ENCODE assay signal across 24 cellular contexts in genomic region chr2:166805753-166806152, GRCh38.
"Had no signal": no experiment of that assay in that cellular context is flagged by ENCODE, and none has a peak within 500 bp of the region (broad histone marks: within the 10 kb centered on the region; RNA-seq: fewer than 3 reads in every experiment).

No MANE protein-coding gene starts in this region.

- H3K36me3 ChIP-seq: left ventricle myocardium inferior, ovary, right atrium auricular region, suprapubic skin, thoracic aorta, tibial artery, upper lobe of right lung had no signal

- DNase-seq: islet precursor cell; left ventricle myocardium inferior; mesendoderm; naive B cell; natural killer cell; ovary; stimulated activated CD4-positive, alpha-beta T cell treated with anti-CD3 and anti-CD28 coated beads, Interleukin-12 subunit alpha, Interleukin-12 subunit beta, amount 100 ng/mL, for 4 hours; stimulated activated CD4-positive, alpha-beta T cell treated with anti-CD3 and anti-CD28 coated beads, Interleukin-15, amount 100 ng/mL, for 24 hours; stimulated activated CD4-positive, alpha-beta T cell treated with anti-CD3 and anti-CD28 coated beads, Interleukin-2, amount 100 ng/mL, for 24 hours; stimulated activated CD4-positive, alpha-beta T cell treated with anti-CD3 and anti-CD28 coated beads, Interleukin-4, amount 100 ng/mL, for 1 hour; stimulated activated naive CD4-positive, alpha-beta T cell; tibial artery; trophoblast cell; upper lobe of right lung had no signal

- H3K4me3 Mint-ChIP-seq: mesothelial cell of epicardium; naive B cell; natural killer cell; stimulated activated naive CD8-positive, alpha-beta T cell treated with anti-CD3 and anti-CD28 coated beads, Interleukin-15, Interleukin-2, amounts not matched to agents 100 ng/mL and 50 ng/mL, for 24 hours had no signal

- H3K4me1 Mint-ChIP-seq: naive B cell had no signal

- H3K27ac Mint-ChIP-seq: mesothelial cell of epicardium; naive B cell; natural killer cell; progenitor cell of endocrine pancreas; stimulated activated naive CD8-positive, alpha-beta T cell treated with anti-CD3 and anti-CD28 coated beads, Interleukin-15, Interleukin-2, amounts not matched to agents 100 ng/mL and 50 ng/mL, for 24 hours had no signal

- H3K27me3 ChIP-seq: hepatocyte, ovary, right atrium auricular region, suprapubic skin, tibial artery, upper lobe of right lung had no signal

- H3K4me3 ChIP-seq: hepatocyte, left ventricle myocardium inferior, lung, ovary, right atrium auricular region, skin epidermis, suprapubic skin, thoracic aorta, tibial artery, upper lobe of right lung had no signal

- H3K36me3 Mint-ChIP-seq: mesothelial cell of epicardium, naive B cell, natural killer cell had no signal

- H3K9me3 Mint-ChIP-seq: mesothelial cell of epicardium; stimulated activated naive CD8-positive, alpha-beta T cell treated with anti-CD3 and anti-CD28 coated beads, Interleukin-15, Interleukin-2, amounts not matched to agents 100 ng/mL and 50 ng/mL, for 24 hours had no signal

- ATAC-seq: natural killer cell, sciatic nerve, upper lobe of right lung had no signal

- H3K27me3 Mint-ChIP-seq: progenitor cell of endocrine pancreas; stimulated activated naive CD8-positive, alpha-beta T cell treated with anti-CD3 and anti-CD28 coated beads, Interleukin-15, Interleukin-2, amounts not matched to agents 100 ng/mL and 50 ng/mL, for 24 hours had no signal
